13 cellular contexts compared by ENCODE assay signal in the genomic region with DNA sequence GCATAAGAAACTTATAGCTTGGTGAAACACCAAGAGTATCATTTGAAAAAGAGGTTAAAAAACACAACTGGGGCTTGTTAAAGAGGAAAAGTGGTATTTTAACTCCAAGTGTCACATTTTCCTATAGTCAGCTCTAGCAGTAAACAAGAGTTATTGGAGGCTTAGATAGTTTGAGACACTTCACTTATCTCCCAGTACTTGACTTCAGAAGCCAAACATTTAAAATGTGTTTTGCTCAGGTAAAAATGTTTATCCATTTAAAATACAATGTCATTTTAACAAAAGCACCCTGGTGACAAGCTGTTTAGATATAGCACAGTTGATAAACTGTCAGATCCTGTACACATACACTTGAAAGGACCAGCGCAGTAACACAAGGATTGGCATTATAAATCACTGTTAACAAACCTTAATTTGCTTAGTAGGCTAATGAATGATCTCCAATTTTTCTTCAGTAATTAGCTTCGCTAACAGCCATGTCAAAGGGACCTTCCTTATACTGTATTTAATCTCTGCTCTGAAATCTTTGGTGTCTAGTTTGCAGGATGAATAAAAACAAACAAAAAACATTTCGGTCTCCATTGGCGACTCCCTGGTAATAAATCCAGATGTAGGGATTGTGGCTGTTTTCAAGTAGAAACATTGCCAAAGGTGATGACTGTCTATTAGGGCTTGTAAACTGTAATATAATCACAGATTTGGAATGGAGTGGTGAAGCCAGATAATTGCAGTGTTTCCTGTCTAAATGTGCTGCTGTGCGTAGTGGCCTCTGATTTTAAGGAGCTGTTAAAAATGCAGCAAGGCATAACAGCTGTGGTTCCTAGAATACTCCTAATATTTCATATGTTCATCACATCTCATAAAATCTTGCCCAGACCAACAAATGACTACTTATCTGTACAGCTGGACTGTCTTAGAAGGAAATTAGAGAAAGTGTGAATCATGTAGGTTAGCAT.
DNase-seq lines count a peak whose midpoint lies in the region; ATAC-seq and TF ChIP-seq lines count a peak whose summit lies in the region.
"Had no signal": no experiment of that assay in that cellular context is flagged by ENCODE, and none has a peak within 500 bp of the region (broad histone marks: within the 10 kb centered on the region; RNA-seq: fewer than 3 reads in every experiment).

No MANE protein-coding gene starts in this region.

- H3K9me3 Mint-ChIP-seq in WTC11: no peaks in the 10 kb centered on the region
- H3K9me3 Mint-ChIP-seq: CD14-positive monocyte, immature natural killer cell had no signal

- in situ Hi-C loops in mammary epithelial cell (cut with MboI; ENCODE audit: low sequenced_read_pairs in 2 of 2): no loop called here

- H2AK5ac ChIP-seq in mesenchymal stem cell (ENCODE audit: low read length, severe bottlenecking): no peak overlapping the region

- H3K36me3 Mint-ChIP-seq in WTC11: no peaks in the 10 kb centered on the region
- H3K36me3 Mint-ChIP-seq: CD14-positive monocyte had no signal

- no peaks in the 10 kb centered on the region for H3K4me1 Mint-ChIP-seq in WTC11
- H3K4me1 Mint-ChIP-seq: CD14-positive monocyte, immature natural killer cell had no signal

- no peaks in the 10 kb centered on the region for H3K4me1 ChIP-seq in mesenchymal stem cell (ENCODE audit: control insufficient read depth, insufficient read depth, low read depth, low read length)
- no peaks in the 10 kb centered on the region for H3K4me1 ChIP-seq in mammary epithelial cell (ENCODE audit: insufficient read depth, low read length)
- H3K4me1 ChIP-seq: colonic mucosa had no signal

- no peaks in the 10 kb centered on the region for H3K9me3 ChIP-seq in mesenchymal stem cell (ENCODE audit: control insufficient read depth, low read length)
- no peaks in the 10 kb centered on the region for H3K9me3 ChIP-seq in mammary epithelial cell (replicated peaks; ENCODE audit: insufficient read depth, low read length)
- H3K9me3 ChIP-seq: colonic mucosa had no signal

- no peak overlapping the region for H2BK5ac ChIP-seq in mesenchymal stem cell (ENCODE audit: low read depth, low read length, poor library complexity, severe bottlenecking)

- H3K27me3 ChIP-seq in mesenchymal stem cell (ENCODE audit: control insufficient read depth in 1 of 2, insufficient read depth in 1 of 2, low read length in 2 of 2) (no peaks in the 10 kb centered on the region), mammary epithelial cell (ENCODE audit: insufficient read depth, low read length) (no peaks in the 10 kb centered on the region)
- H3K27me3 ChIP-seq: colonic mucosa had no signal

- H3K23ac ChIP-seq in mesenchymal stem cell (ENCODE audit: low read length in 2 of 2): no peak overlapping the region

- no peaks in the 10 kb centered on the region for H3K79me2 ChIP-seq in mammary epithelial cell (ENCODE audit: insufficient read depth, low read length)

- TF ChIP-seq POLR2A in GM18505 (IDR thresholded peaks at IDR 0.05; ENCODE audit: borderline replicate concordance, extremely low read depth, insufficient read depth, insufficient read length): no peak

- no peak overlapping the region for H3K27ac Mint-ChIP-seq in WTC11
- H3K27ac Mint-ChIP-seq: CD14-positive monocyte, immature natural killer cell had no signal

- ATAC-seq in WTC11 (no peak), GM18868 (IDR thresholded peaks at IDR 0.05; ENCODE audit: unreplicated experiment) (no peak), GM18505 (IDR thresholded peaks at IDR 0.05; ENCODE audit: unreplicated experiment) (no peak)

- no peak overlapping the region for H4K91ac ChIP-seq in mesenchymal stem cell (ENCODE audit: low read length)

- H3K4me2 ChIP-seq in mesenchymal stem cell (ENCODE audit: low read length, poor library complexity, severe bottlenecking) (no peak overlapping the region), mammary epithelial cell (ENCODE audit: insufficient read depth, low read depth, low read length) (no peak overlapping the region)

- H3K14ac ChIP-seq in mesenchymal stem cell (ENCODE audit: low read length in 2 of 2): no peak overlapping the region

- intact Hi-C loops in mammary epithelial cell (cut with micrococcal nuclease): no loop called here

- POLR2A ChIA-PET in WTC11 (lab: Charles Lee): no interaction called here

- no peaks in the 10 kb centered on the region for H3K79me1 ChIP-seq in mesenchymal stem cell (replicated peaks; ENCODE audit: low read length, poor library complexity, severe bottlenecking)

- H3K36me3 ChIP-seq in mesenchymal stem cell (ENCODE audit: control insufficient read depth in 1 of 2, insufficient read depth in 2 of 2, low read depth in 1 of 2, low read length in 2 of 2): no peaks in the 10 kb centered on the region
- H3K36me3 ChIP-seq in mammary epithelial cell (ENCODE audit: insufficient read depth, low read length): no peaks in the 10 kb centered on the region
- H3K36me3 ChIP-seq: colonic mucosa, WERI-Rb-1 had no signal

- no peak for TF ChIP-seq CTCF in WTC11 (IDR thresholded peaks at IDR 0.05)
- TF ChIP-seq CTCF in mammary epithelial cell (conservative IDR thresholded peaks at IDR 0.05 in 1 of 2, IDR thresholded peaks at IDR 0.05 in 1 of 2; ENCODE audit: extremely low read depth in 1 of 2, insufficient read depth in 1 of 2, low read depth in 1 of 2, low read length in 2 of 2): no peak

- peak; percentile 33 for DNase-seq in DMS 273 treated with DMSO at 0.1 percent for 48 hours (lab: John Stamatoyannopoulos, UW)
- peak; percentile 78 for DNase-seq in NCI-H1105 (lab: John Stamatoyannopoulos, UW)
- peak; percentile 15 for DNase-seq in RPMI7951 (ENCODE audit: low read depth)
- peak; percentile 1 for DNase-seq in mesenchymal stem cell
- DNase-seq in WTC11 (ENCODE audit: low spot score): no peak
- DNase-seq in mammary epithelial cell: no peak
- DNase-seq: colonic mucosa, immature natural killer cell, KG1, WERI-Rb-1 had no signal

- no peak overlapping the region for H3K4me3 Mint-ChIP-seq in WTC11
- H3K4me3 Mint-ChIP-seq: CD14-positive monocyte, immature natural killer cell had no signal

- H3K4me3 ChIP-seq in mesenchymal stem cell (ENCODE audit: insufficient read depth in 1 of 2, low read depth in 1 of 2, low read length in 2 of 2): no peak overlapping the region
- no peak overlapping the region for H3K4me3 ChIP-seq in mammary epithelial cell (replicated peaks in 1 of 3; ENCODE audit: insufficient read depth in 1 of 3, low read depth in 2 of 3, low read length in 3 of 3)
- H3K4me3 ChIP-seq: colonic mucosa had no signal

- CTCF ChIA-PET in WTC11 (lab: Charles Lee) (no interaction called here), mammary epithelial cell (lab: Charles Lee; ENCODE audit: low non-redundant PET) (no interaction called here)

- no peaks in the 10 kb centered on the region for H3K27me3 Mint-ChIP-seq in WTC11 (ENCODE audit: low read depth)

- dilution Hi-C loops in mammary epithelial cell (cut with HindIII; ENCODE audit: low sequenced_read_pairs): no loop called here

- H4K8ac ChIP-seq in mesenchymal stem cell (ENCODE audit: low read length): no peak overlapping the region

- H2BK12ac ChIP-seq in mesenchymal stem cell (ENCODE audit: low read length in 2 of 2): no peak overlapping the region

- no peak overlapping the region for H3K18ac ChIP-seq in mesenchymal stem cell (ENCODE audit: low read depth in 1 of 2, low read length in 2 of 2)

- WGBS in mesenchymal stem cell: 21% methylated on average over 3 of the region's 5 CpGs
- WGBS in mammary epithelial cell (ENCODE audit: low coverage, missing lambda C conversion rate): 78% methylated on average over 5 of the region's 5 CpGs

- peak overlapping the region; percentile 83 for H3K9ac ChIP-seq in mesenchymal stem cell (ENCODE audit: low read length)
- no peak overlapping the region for H3K9ac ChIP-seq in mammary epithelial cell (ENCODE audit: insufficient read depth, low read length)

- H2AFZ ChIP-seq in mesenchymal stem cell (ENCODE audit: low read depth, low read length) (no peak overlapping the region), mammary epithelial cell (ENCODE audit: low read depth, low read length) (no peak overlapping the region)

- no peaks in the 10 kb centered on the region for H4K20me1 ChIP-seq in mammary epithelial cell (ENCODE audit: insufficient read depth, low read length)

- no peak overlapping the region for H3K4ac ChIP-seq in mesenchymal stem cell (ENCODE audit: low read depth in 1 of 2, low read length in 2 of 2)

- no peak overlapping the region for H2BK120ac ChIP-seq in mesenchymal stem cell (ENCODE audit: low read depth, low read length)

- H3K27ac ChIP-seq in mesenchymal stem cell (ENCODE audit: low read length, poor library complexity, severe bottlenecking) (no peak overlapping the region), mammary epithelial cell (ENCODE audit: insufficient read depth, low read depth, low read length) (no peak overlapping the region)
- H3K27ac ChIP-seq: colonic mucosa, WERI-Rb-1 had no signal

- BruUV-seq in mammary epithelial cell (replicated peaks; lab: Mats Ljungman, UMichigan): no TSS peak

- H2BK15ac ChIP-seq in mesenchymal stem cell (ENCODE audit: low read depth, poor library complexity, severe bottlenecking): no peak overlapping the region

TF ChIP-seq in WTC11, 78 proteins besides CTCF, POLR2A, EP300 and RAD21:
- TF ChIP-seq, protein P1, sequence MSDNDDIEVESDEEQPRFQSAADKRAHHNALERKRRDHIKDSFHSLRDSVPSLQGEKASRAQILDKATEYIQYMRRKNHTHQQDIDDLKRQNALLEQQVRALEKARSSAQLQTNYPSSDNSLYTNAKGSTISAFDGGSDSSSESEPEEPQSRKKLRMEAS (CRISPR knock-in tag; IDR thresholded peaks at IDR 0.05): no peak
- no peak for TF ChIP-seq CBFB (CRISPR knock-in tag; IDR thresholded peaks at IDR 0.05; ENCODE audit: low read depth)
- TF ChIP-seq, protein P2, sequence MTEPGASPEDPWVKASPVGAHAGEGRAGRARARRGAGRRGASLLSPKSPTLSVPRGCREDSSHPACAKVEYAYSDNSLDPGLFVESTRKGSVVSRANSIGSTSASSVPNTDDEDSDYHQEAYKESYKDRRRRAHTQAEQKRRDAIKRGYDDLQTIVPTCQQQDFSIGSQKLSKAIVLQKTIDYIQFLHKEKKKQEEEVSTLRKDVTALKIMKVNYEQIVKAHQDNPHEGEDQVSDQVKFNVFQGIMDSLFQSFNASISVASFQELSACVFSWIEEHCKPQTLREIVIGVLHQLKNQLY (CRISPR knock-in tag; IDR thresholded peaks at IDR 0.05): no peak
- TF ChIP-seq, protein P3, sequence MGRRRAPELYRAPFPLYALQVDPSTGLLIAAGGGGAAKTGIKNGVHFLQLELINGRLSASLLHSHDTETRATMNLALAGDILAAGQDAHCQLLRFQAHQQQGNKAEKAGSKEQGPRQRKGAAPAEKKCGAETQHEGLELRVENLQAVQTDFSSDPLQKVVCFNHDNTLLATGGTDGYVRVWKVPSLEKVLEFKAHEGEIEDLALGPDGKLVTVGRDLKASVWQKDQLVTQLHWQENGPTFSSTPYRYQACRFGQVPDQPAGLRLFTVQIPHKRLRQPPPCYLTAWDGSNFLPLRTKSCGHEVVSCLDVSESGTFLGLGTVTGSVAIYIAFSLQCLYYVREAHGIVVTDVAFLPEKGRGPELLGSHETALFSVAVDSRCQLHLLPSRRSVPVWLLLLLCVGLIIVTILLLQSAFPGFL (CRISPR knock-in tag; IDR thresholded peaks at IDR 0.05; ENCODE audit: borderline replicate concordance): no peak
- no peak for TF ChIP-seq SOX15 (CRISPR knock-in tag; IDR thresholded peaks at IDR 0.05)
- TF ChIP-seq ELF4 (CRISPR knock-in tag; IDR thresholded peaks at IDR 0.05; ENCODE audit: low read depth): no peak
TF ChIP-seq in WTC11: peak in this region for 0.

Comparison
In these comparisons a context has a peak if more than half of its experiments do, and no peak if none do; other contexts are left out.
1. DNase-seq: peak in DMS 273 treated with DMSO at 0.1 percent for 48 hours (single experiment), NCI-H1105 (single experiment), RPMI7951 (single experiment) and mesenchymal stem cell (single experiment); none in WTC11 (single experiment) and mammary epithelial cell (single experiment).